ENCODE assay signal across 1 cellular context in genomic region chr3:135090020-135090717, GRCh38.
TF ChIP-seq lines count a peak whose summit lies in the region.

No MANE protein-coding gene starts in this region.

TF ChIP-seq in GM12878, 131 proteins besides CTCF, POLR2A, EP300 and RAD21 (continued from another document):
- TF ChIP-seq PKNOX1 (IDR thresholded peaks at IDR 0.05) (no peak), HSF1 (IDR thresholded peaks at IDR 0.05; ENCODE audit: low read depth, low read length) (no peak), MYB (IDR thresholded peaks at IDR 0.05; ENCODE audit: borderline replicate concordance, low read depth, low read length) (no peak), NFXL1 (IDR thresholded peaks at IDR 0.05; ENCODE audit: borderline replicate concordance) (no peak), RCOR1 (conservative IDR thresholded peaks at IDR 0.05; ENCODE audit: low read depth, low read length) (no peak), RBBP5 (conservative IDR thresholded peaks at IDR 0.05) (no peak), E4F1 (IDR thresholded peaks at IDR 0.05; ENCODE audit: borderline replicate concordance, partially characterized antibody) (no peak), ZSCAN29 (IDR thresholded peaks at IDR 0.05) (no peak), MTA2 (IDR thresholded peaks at IDR 0.05; ENCODE audit: low read depth) (no peak), RELA (IDR thresholded peaks at IDR 0.05; ENCODE audit: borderline replicate concordance, partially characterized antibody) (no peak), GATAD2B (conservative IDR thresholded peaks at IDR 0.05; ENCODE audit: low read depth) (no peak), IRF4 (IDR thresholded peaks at IDR 0.05; ENCODE audit: low read depth, low read length) (no peak)
